31 cellular contexts compared by ENCODE assay signal in genomic region chr6:163865380-163865779, GRCh38.
"Had no signal": no experiment of that assay in that cellular context is flagged by ENCODE, and none has a peak within 500 bp of the region (broad histone marks: within the 10 kb centered on the region; RNA-seq: fewer than 3 reads in every experiment).

No MANE protein-coding gene starts in this region.

- H3K27me3 ChIP-seq: ascending aorta, cardiac muscle cell had no signal

- H3K27ac ChIP-seq: ascending aorta, cardiac muscle cell, VCaP had no signal

- H3K4me3 ChIP-seq: ascending aorta, cardiac muscle cell had no signal

- ATAC-seq: activated CD8-positive, alpha-beta T cell treated with anti-CD3 and anti-CD28 coated beads for 36 hours; activated naive CD4-positive, alpha-beta T cell treated with anti-CD3 and anti-CD28 coated beads, Interleukin-2, amount 50 U/mL, for 72 hours; activated T-cell treated with anti-CD3 and anti-CD28 coated beads, Interleukin-2, amount 50 U/mL, for 4 hours; activated T-cell treated with anti-CD3 and anti-CD28 coated beads, Interleukin-2, amount 50 U/mL, for 72 hours; activated T-helper 17 cell treated with anti-CD3 and anti-CD28 coated beads, Interleukin-2, amount 50 U/mL, for 72 hours had no signal

- DNase-seq: activated B cell treated with CpG ODN at 0.5 μM for 24 hours; activated CD4-positive, alpha-beta memory T cell treated with anti-CD3 and anti-CD28 coated beads for 36 hours; activated CD4-positive, alpha-beta T cell treated with anti-CD3 and anti-CD28 coated beads for 4 hours; activated CD4-positive, alpha-beta T cell treated with anti-CD3 and anti-CD28 coated beads, Interleukin-2, amount 10 ng/mL, durations not matched to agents 24 days and 14 days; activated CD4-positive, alpha-beta T cell treated with anti-CD3 and anti-CD28 coated beads, Interleukin-2, amount 50 U/mL, for 1 hour; activated CD4-positive, alpha-beta T cell treated with anti-CD3 and anti-CD28 coated beads, Interleukin-2, amount 50 U/mL, for 4 hours; activated CD4-positive, CD25-positive, alpha-beta regulatory T cell treated with anti-CD3 and anti-CD28 coated beads, Interleukin-2, amount 50 U/mL, for 72 hours; activated CD8-positive, alpha-beta memory T cell treated with anti-CD3 and anti-CD28 coated beads, Interleukin-2, amount 50 U/mL, for 4 hours; activated CD8-positive, alpha-beta T cell treated with anti-CD3 and anti-CD28 coated beads for 36 hours; activated effector memory CD4-positive, alpha-beta T cell treated with anti-CD3 and anti-CD28 coated beads, Interleukin-2, amount 50 U/mL, for 16 hours; activated gamma-delta T cell treated with Interleukin-2 at 50 U/mL for 16 hours; activated naive CD4-positive, alpha-beta T cell; activated naive CD4-positive, alpha-beta T cell treated with anti-CD3 and anti-CD28 coated beads for 36 hours; activated naive CD4-positive, alpha-beta T cell treated with anti-CD3 and anti-CD28 coated beads, Interleukin-2, amount 50 U/mL, for 16 hours; activated naive CD8-positive, alpha-beta T cell treated with anti-CD3 and anti-CD28 coated beads for 36 hours; activated T-cell treated with anti-CD3 and anti-CD28 coated beads for 4 hours; activated T-cell treated with anti-CD3 and anti-CD28 coated beads, Interleukin-2, amount 50 U/mL, for 1 hour; activated T-cell treated with anti-CD3 and anti-CD28 coated beads, Interleukin-2, amount 50 U/mL, for 4 hours; activated T-cell treated with anti-CD3 and anti-CD28 coated beads, Interleukin-2, amount 50 U/mL, for 72 hours; amygdala; anterior cingulate cortex; caudate nucleus; cerebellar nuclear complex; T-helper 1 cell; T-helper 2 cell; T-helper 9 cell had no signal

- H3K9me3 ChIP-seq: ascending aorta had no signal

- H3K4me1 ChIP-seq: ascending aorta had no signal

- H3K36me3 ChIP-seq: ascending aorta, cardiac muscle cell had no signal
